Comparison of ENCODE assay signal across 1 cellular context in the genomic region with DNA sequence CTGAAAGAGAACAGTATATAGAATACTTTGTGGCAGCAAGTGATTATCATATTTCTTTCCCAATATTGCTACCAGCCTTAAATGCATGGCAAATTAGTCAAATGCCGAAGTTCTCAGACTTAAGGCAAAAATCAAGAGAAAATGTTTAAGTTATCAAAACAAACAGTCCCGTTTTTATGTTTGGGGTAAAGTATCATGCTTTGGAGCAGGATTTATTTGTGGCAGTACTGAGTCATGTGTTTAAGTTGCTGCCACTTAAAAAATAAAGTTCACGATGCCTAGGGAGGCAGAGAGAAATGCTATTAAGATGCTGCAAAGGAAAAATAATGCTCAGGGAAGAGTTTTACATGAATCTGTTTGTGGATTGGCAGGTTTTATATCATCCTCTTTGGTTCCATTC.
TF ChIP-seq lines count a peak whose summit lies in the region.

No MANE protein-coding gene starts in this region.

TF ChIP-seq in GM23338, 12 proteins besides CTCF, POLR2A, EP300 and RAD21 (continued from another document):
- TF ChIP-seq, protein P1, sequence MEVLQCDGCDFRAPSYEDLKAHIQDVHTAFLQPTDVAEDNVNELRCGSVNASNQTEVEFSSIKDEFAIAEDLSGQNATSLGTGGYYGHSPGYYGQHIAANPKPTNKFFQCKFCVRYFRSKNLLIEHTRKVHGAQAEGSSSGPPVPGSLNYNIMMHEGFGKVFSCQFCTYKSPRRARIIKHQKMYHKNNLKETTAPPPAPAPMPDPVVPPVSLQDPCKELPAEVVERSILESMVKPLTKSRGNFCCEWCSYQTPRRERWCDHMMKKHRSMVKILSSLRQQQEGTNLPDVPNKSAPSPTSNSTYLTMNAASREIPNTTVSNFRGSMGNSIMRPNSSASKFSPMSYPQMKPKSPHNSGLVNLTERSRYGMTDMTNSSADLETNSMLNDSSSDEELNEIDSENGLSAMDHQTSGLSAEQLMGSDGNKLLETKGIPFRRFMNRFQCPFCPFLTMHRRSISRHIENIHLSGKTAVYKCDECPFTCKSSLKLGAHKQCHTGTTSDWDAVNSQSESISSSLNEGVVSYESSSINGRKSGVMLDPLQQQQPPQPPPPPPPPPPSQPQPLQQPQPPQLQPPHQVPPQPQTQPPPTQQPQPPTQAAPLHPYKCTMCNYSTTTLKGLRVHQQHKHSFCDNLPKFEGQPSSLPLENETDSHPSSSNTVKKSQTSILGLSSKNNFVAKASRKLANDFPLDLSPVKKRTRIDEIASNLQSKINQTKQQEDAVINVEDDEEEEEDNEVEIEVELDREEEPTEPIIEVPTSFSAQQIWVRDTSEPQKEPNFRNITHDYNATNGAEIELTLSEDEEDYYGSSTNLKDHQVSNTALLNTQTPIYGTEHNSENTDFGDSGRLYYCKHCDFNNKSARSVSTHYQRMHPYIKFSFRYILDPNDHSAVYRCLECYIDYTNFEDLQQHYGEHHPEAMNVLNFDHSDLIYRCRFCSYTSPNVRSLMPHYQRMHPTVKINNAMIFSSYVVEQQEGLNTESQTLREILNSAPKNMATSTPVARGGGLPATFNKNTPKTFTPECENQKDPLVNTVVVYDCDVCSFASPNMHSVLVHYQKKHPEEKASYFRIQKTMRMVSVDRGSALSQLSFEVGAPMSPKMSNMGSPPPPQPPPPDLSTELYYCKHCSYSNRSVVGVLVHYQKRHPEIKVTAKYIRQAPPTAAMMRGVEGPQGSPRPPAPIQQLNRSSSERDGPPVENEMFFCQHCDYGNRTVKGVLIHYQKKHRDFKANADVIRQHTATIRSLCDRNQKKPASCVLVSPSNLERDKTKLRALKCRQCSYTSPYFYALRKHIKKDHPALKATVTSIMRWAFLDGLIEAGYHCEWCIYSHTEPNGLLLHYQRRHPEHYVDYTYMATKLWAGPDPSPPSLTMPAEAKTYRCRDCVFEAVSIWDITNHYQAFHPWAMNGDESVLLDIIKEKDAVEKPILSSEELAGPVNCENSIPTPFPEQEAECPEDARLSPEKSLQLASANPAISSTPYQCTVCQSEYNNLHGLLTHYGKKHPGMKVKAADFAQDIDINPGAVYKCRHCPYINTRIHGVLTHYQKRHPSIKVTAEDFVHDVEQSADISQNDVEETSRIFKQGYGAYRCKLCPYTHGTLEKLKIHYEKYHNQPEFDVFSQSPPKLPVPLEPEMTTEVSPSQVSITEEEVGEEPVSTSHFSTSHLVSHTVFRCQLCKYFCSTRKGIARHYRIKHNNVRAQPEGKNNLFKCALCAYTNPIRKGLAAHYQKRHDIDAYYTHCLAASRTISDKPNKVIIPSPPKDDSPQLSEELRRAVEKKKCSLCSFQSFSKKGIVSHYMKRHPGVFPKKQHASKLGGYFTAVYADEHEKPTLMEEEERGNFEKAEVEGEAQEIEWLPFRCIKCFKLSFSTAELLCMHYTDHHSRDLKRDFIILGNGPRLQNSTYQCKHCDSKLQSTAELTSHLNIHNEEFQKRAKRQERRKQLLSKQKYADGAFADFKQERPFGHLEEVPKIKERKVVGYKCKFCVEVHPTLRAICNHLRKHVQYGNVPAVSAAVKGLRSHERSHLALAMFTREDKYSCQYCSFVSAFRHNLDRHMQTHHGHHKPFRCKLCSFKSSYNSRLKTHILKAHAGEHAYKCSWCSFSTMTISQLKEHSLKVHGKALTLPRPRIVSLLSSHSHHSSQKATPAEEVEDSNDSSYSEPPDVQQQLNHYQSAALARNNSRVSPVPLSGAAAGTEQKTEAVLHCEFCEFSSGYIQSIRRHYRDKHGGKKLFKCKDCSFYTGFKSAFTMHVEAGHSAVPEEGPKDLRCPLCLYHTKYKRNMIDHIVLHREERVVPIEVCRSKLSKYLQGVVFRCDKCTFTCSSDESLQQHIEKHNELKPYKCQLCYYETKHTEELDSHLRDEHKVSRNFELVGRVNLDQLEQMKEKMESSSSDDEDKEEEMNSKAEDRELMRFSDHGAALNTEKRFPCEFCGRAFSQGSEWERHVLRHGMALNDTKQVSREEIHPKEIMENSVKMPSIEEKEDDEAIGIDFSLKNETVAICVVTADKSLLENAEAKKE (CRISPR knock-in tag; IDR thresholded peaks at IDR 0.05): no peak
- TF ChIP-seq POLR2AphosphoS5 (IDR thresholded peaks at IDR 0.05; ENCODE audit: low read depth) (no peak), STAT1 (IDR thresholded peaks at IDR 0.05; ENCODE audit: unreplicated experiment) (no peak)
- TF ChIP-seq, protein P2, sequence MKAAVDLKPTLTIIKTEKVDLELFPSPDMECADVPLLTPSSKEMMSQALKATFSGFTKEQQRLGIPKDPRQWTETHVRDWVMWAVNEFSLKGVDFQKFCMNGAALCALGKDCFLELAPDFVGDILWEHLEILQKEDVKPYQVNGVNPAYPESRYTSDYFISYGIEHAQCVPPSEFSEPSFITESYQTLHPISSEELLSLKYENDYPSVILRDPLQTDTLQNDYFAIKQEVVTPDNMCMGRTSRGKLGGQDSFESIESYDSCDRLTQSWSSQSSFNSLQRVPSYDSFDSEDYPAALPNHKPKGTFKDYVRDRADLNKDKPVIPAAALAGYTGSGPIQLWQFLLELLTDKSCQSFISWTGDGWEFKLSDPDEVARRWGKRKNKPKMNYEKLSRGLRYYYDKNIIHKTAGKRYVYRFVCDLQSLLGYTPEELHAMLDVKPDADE (IDR thresholded peaks at IDR 0.05): no peak
